ENCODE assay signal across 8 cellular contexts in genomic region chr10:91409069-91409868, GRCh38. TPM values are rescaled to one million over a fixed set of nuclear protein-coding genes. Genes with fewer than 3 reads are reported as not detected.
DNase-seq lines count a peak whose midpoint lies in the region; ATAC-seq and TF ChIP-seq lines count a peak whose summit lies in the region.

No MANE protein-coding gene starts in this region.

- H3K27ac ChIP-seq in foreskin keratinocyte (peak overlapping the region; percentile 95), tibial nerve (peak overlapping the region; percentile 96 to 100 (median 98))

- in situ Hi-C loops in Caki2 (cut with HindIII; ENCODE audit: low pct_unique_long_range_greater_than_20kb, low sequenced_read_pairs): no loop called here

- H3K27me3 ChIP-seq in foreskin keratinocyte: no peaks in the 10 kb centered on the region
- H3K27me3 ChIP-seq in tibial nerve: no peaks in the 10 kb centered on the region

- peak; percentile 87 for DNase-seq in Caki2 (ENCODE audit: low read depth)
- peak; percentile 79 for DNase-seq in NCI-H510A treated with DMSO at 0.1 percent for 48 hours (lab: John Stamatoyannopoulos, UW)
- DNase-seq in activated naive CD4-positive, alpha-beta T cell treated with Interleukin-2 at 50 U/mL for 16 hours: peak; percentile 45
- peak; percentile 42 to 60 for DNase-seq in foreskin keratinocyte
- peak; percentile 49 to 76 for DNase-seq in tibial nerve (ENCODE audit: low spot score in 2 of 2)

- WGBS in tibial nerve, 2 donors: 4 to 5% methylated on average over 27 to 31 of the region's 31 CpGs

- peak; percentile 65 to 69 for TF ChIP-seq POLR2A in tibial nerve (IDR thresholded peaks at IDR 0.05)

- peak overlapping the region; percentile 67 to 83 (median 72) for H3K4me3 ChIP-seq in tibial nerve

- ATAC-seq in GM19395 (IDR thresholded peaks at IDR 0.05; ENCODE audit: unreplicated experiment): peak; percentile 43
- ATAC-seq in HG03460 (IDR thresholded peaks at IDR 0.05; ENCODE audit: unreplicated experiment): peak; percentile 31
- ATAC-seq in foreskin keratinocyte: peak; percentile 41

- H3K27me3 Mint-ChIP-seq in nephron (ENCODE audit: low read depth): peaks cover 3% of the 10 kb centered on the region

- peak; percentile 7 for TF ChIP-seq CTCF in foreskin keratinocyte (conservative IDR thresholded peaks at IDR 0.05)
- no peak for TF ChIP-seq CTCF in nephron (IDR thresholded peaks at IDR 0.05; ENCODE audit: unreplicated experiment in 3 of 3)
- peak in 1 of 5 experiments; percentile 27 for TF ChIP-seq CTCF in tibial nerve (IDR thresholded peaks at IDR 0.05)

- H3K9me3 ChIP-seq in tibial nerve: no peaks in the 10 kb centered on the region

- peaks cover 6% of the 10 kb centered on the region for H3K4me1 ChIP-seq in foreskin keratinocyte
- H3K4me1 ChIP-seq in tibial nerve: peaks cover 0 to 37% (median 7%) of the 10 kb centered on the region in 4 donors

- no peaks in the 10 kb centered on the region for H3K36me3 Mint-ChIP-seq in nephron (ENCODE audit: low read depth)

- H3K9me3 Mint-ChIP-seq in nephron: no peaks in the 10 kb centered on the region

- peaks cover 20% of the 10 kb centered on the region for H3K4me1 Mint-ChIP-seq in nephron

- no peaks in the 10 kb centered on the region for H3K36me3 ChIP-seq in tibial nerve

- H3K4me3 Mint-ChIP-seq in nephron: peak overlapping the region; percentile 86 to 91 (median 87)

- peak overlapping the region; percentile 94 to 99 (median 99) for H3K27ac Mint-ChIP-seq in nephron

- TF ChIP-seq EP300 in tibial nerve (IDR thresholded peaks at IDR 0.05): peak in 1 of 2 donors; percentile 89

RNA-seq across cellular contexts. Expression of gene HECTD2, which starts 0.9 kb away (rescaled TPM):
- 0.71 and 4.4 TPM in 2 replicates for total RNA-seq in Caki2 (2014; rRNA removed; shearing (Covaris generic); ENCODE audit: low replicate concordance)
- 2.6 and 2.8 TPM in 2 replicates for total RNA-seq in foreskin keratinocyte
- polyA plus RNA-seq in foreskin keratinocyte: 0.58 and 0.85 TPM in 2 replicates
- total RNA-seq in tibial nerve: 10 to 100 TPM; 23.5 to 33.4 (median 26.1) TPM

Comparison
In these comparisons a context has a peak if more than half of its experiments do, and no peak if none do; other contexts are left out.
1. Peak in every context shown above with its lines: DNase-seq, ATAC-seq, H3K4me3 ChIP-seq and H3K27ac ChIP-seq.